15 cellular contexts compared by ENCODE assay signal in the genomic region with DNA sequence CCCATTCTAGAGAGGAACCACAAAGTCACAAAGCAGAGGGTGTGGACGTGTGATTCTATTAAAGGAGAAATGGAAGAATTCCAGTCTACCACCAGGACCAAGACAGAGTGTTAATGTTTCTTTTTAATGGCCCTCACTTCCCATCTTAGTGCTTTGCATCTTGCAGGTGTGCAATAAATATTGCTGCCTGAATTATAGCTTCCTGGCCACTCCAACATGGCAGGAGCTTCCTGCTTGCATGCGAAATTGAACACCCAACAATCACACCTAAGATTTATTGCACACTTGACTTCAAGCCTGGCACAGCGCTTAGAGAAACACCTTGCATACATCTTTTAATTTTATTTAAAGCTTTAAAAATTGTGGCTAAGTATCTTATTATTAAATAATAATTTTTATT. TPM values are rescaled to one million over a fixed set of nuclear protein-coding genes. Genes with fewer than 3 reads are reported as not detected.
A peak's percentile ranks its signal among the peaks of the same experiment; 100 is the strongest.
DNase-seq lines count a peak whose midpoint lies in the region; ATAC-seq and TF ChIP-seq lines count a peak whose summit lies in the region.
"Had no signal": no experiment of that assay in that cellular context is flagged by ENCODE, and none has a peak within 500 bp of the region (broad histone marks: within the 10 kb centered on the region; RNA-seq: fewer than 3 reads in every experiment).

No MANE protein-coding gene starts in this region.

- POLR2A ChIA-PET in OCI-LY7 (lab: Charles Lee) = interaction anchor here (0.5 to 2.3 kb wide), 4 partner anchors 11 to 586 kb away, joined by 3 to 7 read pairs (median 4); no protein-coding TSS in a partner anchor

- in situ Hi-C loops in transverse colon (cut with MboI; ENCODE audit: low pct_ligation_motif_present in 1 of 4, low pct_unique_long_range_greater_than_20kb in 1 of 4, low sequenced_read_pairs in 3 of 4) = no loop called here

- H4K20me1 ChIP-seq in OCI-LY7 (ENCODE audit: insufficient read depth, low read length) = no peaks in the 10 kb centered on the region

- DNase-seq in NCI-H1417 (lab: John Stamatoyannopoulos, UW) (peak; percentile 55 to 88 (median 84)), NCI-H2107 (lab: John Stamatoyannopoulos, UW) (peak; percentile 25), OCI-LY7 (ENCODE audit: low spot score) (peak; percentile 57), transverse colon (peak; percentile 32), NCI-H226 (no peak)
- DNase-seq: BE2C; CD4-positive, alpha-beta memory T cell; HFFc6; NCI-H1105 treated with DMSO at 0.1 percent for 48 hours; NCI-H2171; NCI-H526 treated with DMSO at 0.1 percent for 48 hours; SJCRH30 had no signal

- no TSS peak for BruUV-seq in OCI-LY7 (replicated peaks; lab: Mats Ljungman, UMichigan)

- no peaks in the 10 kb centered on the region for H3K9me2 ChIP-seq in OCI-LY7 (ENCODE audit: insufficient read depth, low read length)

- H3K36me3 ChIP-seq in OCI-LY7 (ENCODE audit: insufficient read depth, low read length) (no peaks in the 10 kb centered on the region), transverse colon (no peaks in the 10 kb centered on the region)
- H3K36me3 ChIP-seq: BE2C, SJCRH30 had no signal

- H3K4me2 ChIP-seq in OCI-LY7 (ENCODE audit: low read length) = peak overlapping the region; percentile 20

- peaks cover 5% of the 10 kb centered on the region; the same call in 1 of the 2 replicates for H3K9me3 ChIP-seq in OCI-LY7 (ENCODE audit: low read length)
- H3K9me3 ChIP-seq in transverse colon = no peaks in the 10 kb centered on the region
- H3K9me3 ChIP-seq: BE2C, SJCRH30 had no signal

- TF ChIP-seq CTCF in OCI-LY7 (conservative IDR thresholded peaks at IDR 0.05; ENCODE audit: low read length) = no peak
- TF ChIP-seq CTCF in transverse colon (IDR thresholded peaks at IDR 0.05) = no peak

- H3K4me3 ChIP-seq in OCI-LY7 (ENCODE audit: low read depth, low read length, poor library complexity, severe bottlenecking) = no peak overlapping the region
- H3K4me3 ChIP-seq in transverse colon = no peak overlapping the region
- H3K4me3 ChIP-seq: SJCRH30 had no signal

- no peak for ATAC-seq in GM18520 (IDR thresholded peaks at IDR 0.05; ENCODE audit: unreplicated experiment)
- no peak for ATAC-seq in HG02763 (IDR thresholded peaks at IDR 0.05; ENCODE audit: unreplicated experiment)
- ATAC-seq: HepG2 had no signal

- no peaks in the 10 kb centered on the region for H3K79me2 ChIP-seq in OCI-LY7 (ENCODE audit: insufficient read depth, low read depth, low read length)

- H3K27ac ChIP-seq in OCI-LY7 (ENCODE audit: low read depth, low read length, poor library complexity, severe bottlenecking) (peak overlapping the region; percentile 26), transverse colon (peak overlapping the region in 3 of 4 donors; percentile 14 to 46 (median 30))
- H3K27ac ChIP-seq: SJCRH30 had no signal

- intact Hi-C loops in OCI-LY7 (cut with micrococcal nuclease; ENCODE audit: unreplicated experiment) = no loop called here
- intact Hi-C loops in transverse colon (cut with DNase I; ENCODE audit: low total_unique reads) = no loop called here

- no peak overlapping the region; the same call in 1 of the 2 replicates for H2AFZ ChIP-seq in OCI-LY7 (ENCODE audit: low read length)

- no peak for TF ChIP-seq POLR2A in transverse colon (IDR thresholded peaks at IDR 0.05)

- no peak for TF ChIP-seq EP300 in transverse colon (IDR thresholded peaks at IDR 0.05; ENCODE audit: low read depth)

- WGBS in transverse colon (ENCODE audit: low coverage in 1 of 2), 2 donors = 26 to 48% methylated on average over 2 to 3 of the region's 3 CpGs

- CTCF ChIA-PET in OCI-LY7 (lab: Charles Lee; ENCODE audit: unreplicated experiment) = no interaction called here

- H3K27me3 ChIP-seq in transverse colon = no peaks in the 10 kb centered on the region
- H3K27me3 ChIP-seq: BE2C, SJCRH30 had no signal

- H3K4me1 ChIP-seq in OCI-LY7 (ENCODE audit: insufficient read depth, low read length, poor library complexity, severe bottlenecking) = peaks cover 35% of the 10 kb centered on the region
- peaks cover 0 to 14% (median 0%) of the 10 kb centered on the region in 4 donors for H3K4me1 ChIP-seq in transverse colon
- H3K4me1 ChIP-seq: BE2C, SJCRH30 had no signal

RNA-seq across cellular contexts. Expression of a gene that starts 22.5 kb away (rescaled TPM):
- 140 and 146 TPM in 2 replicates for total RNA-seq in OCI-LY7 (2014; rRNA removed; shearing (Covaris generic))
- total RNA-seq in OCI-LY7 (2022) (264 and 275 TPM in 2 replicates), transverse colon (100 to 1,000 TPM; 156 to 759 (median 244) TPM)
